ENCODE assay signal across 11 cellular contexts in genomic region chr12:53051881-53052412, GRCh38. TPM values are rescaled to one million over a fixed set of nuclear protein-coding genes. Genes with fewer than 3 reads are reported as not detected.
A peak's percentile ranks its signal among the peaks of the same experiment; 100 is the strongest.
DNase-seq lines count a peak whose midpoint lies in the region; ATAC-seq, FAIRE-seq and TF ChIP-seq lines count a peak whose summit lies in the region.
"Had no signal": no experiment of that assay in that cellular context is flagged by ENCODE, and none has a peak within 500 bp of the region (broad histone marks: within the 10 kb centered on the region; RNA-seq: fewer than 3 reads in every experiment).

No MANE protein-coding gene starts in this region.

- no peak for ATAC-seq in T-helper 17 cell

- DNase-seq in CD4-positive, alpha-beta memory T cell, result peak in 1 of 5 donors; percentile 31
- no peak for DNase-seq in kidney
- no peak for DNase-seq in NCI-H526 (lab: John Stamatoyannopoulos, UW)
- DNase-seq in T-helper 17 cell, result no peak
- DNase-seq in nucleus accumbens (lab: John Stamatoyannopoulos, UW), result no peak
- DNase-seq in HT-29 (ENCODE audit: low spot score), result no peak
- DNase-seq: activated CD4-positive, CD25-positive, alpha-beta regulatory T cell treated with anti-CD3 and anti-CD28 coated beads, Interleukin-2, amount 50 U/mL, for 72 hours; central memory CD4-positive, alpha-beta T cell had no signal

- H3K4me3 ChIP-seq in CD4-positive, alpha-beta memory T cell (ENCODE audit: low read length in 2 of 2), result no peak overlapping the region
- H3K4me3 ChIP-seq in kidney (ENCODE audit: low read length in 2 of 2) (peak overlapping the region; percentile 79 to 84), skin epidermis (peak overlapping the region in 3 of 7 experiments; percentile 37 to 51 (median 49))

- no peak overlapping the region for H3K27ac ChIP-seq in CD4-positive, alpha-beta memory T cell (ENCODE audit: low read depth, low read length)
- H3K27ac ChIP-seq in kidney (ENCODE audit: low read depth in 2 of 2, low read length in 2 of 2) (peak overlapping the region; percentile 99), skin epidermis (peak overlapping the region in 20 of 21 experiments; percentile 49 to 95 (median 88))

- intact Hi-C loops in CD4-positive, alpha-beta memory T cell (cut with micrococcal nuclease), result loop anchor here (5.0 kb wide), 1 partner anchor 45 kb away; the partner anchor contains the start of gene IGFBP6
- intact Hi-C loops in kidney (cut with DNase I), result no loop called here

- TF ChIP-seq CTCF in brain (conservative IDR thresholded peaks at IDR 0.05), result no peak
- no peak for TF ChIP-seq CTCF in kidney (IDR thresholded peaks at IDR 0.05; ENCODE audit: borderline replicate concordance, extremely low read depth, insufficient read depth)

- POLR2A ChIA-PET in CD4-positive, alpha-beta memory T cell (lab: Charles Lee; ENCODE audit: partially characterized antibody), result interaction anchor here (1.1 kb wide), 1 partner anchor 14 kb away, joined by 4 read pairs; no protein-coding TSS in a partner anchor

- CTCF ChIA-PET in CD4-positive, alpha-beta memory T cell (lab: Charles Lee; ENCODE audit: partially characterized antibody), result interaction anchor here (0.7 to 1.3 kb wide), 3 partner anchors 14 to 46 kb away, joined by 3 read pairs; no protein-coding TSS in a partner anchor

- peaks cover 4 to 19% (median 13%) of the 10 kb centered on the region in 4 donors for H3K4me1 Mint-ChIP-seq in CD4-positive, alpha-beta memory T cell
- H3K4me1 Mint-ChIP-seq in brain, result peaks cover 73% of the 10 kb centered on the region
- H3K4me1 Mint-ChIP-seq in T-helper 17 cell, result peaks cover 24% of the 10 kb centered on the region

- H3K4me1 ChIP-seq in CD4-positive, alpha-beta memory T cell (ENCODE audit: insufficient read depth, low read length), result peaks cover 12% of the 10 kb centered on the region
- peaks cover 53 to 68% of the 10 kb centered on the region in 2 donors for H3K4me1 ChIP-seq in kidney (ENCODE audit: control insufficient read depth in 1 of 2, insufficient read depth in 1 of 2, low read depth in 1 of 2, low read length in 2 of 2)

- FAIRE-seq in kidney (lab: Jason Lieb, UNC), result no peak

- no peaks in the 10 kb centered on the region for H3K9me3 Mint-ChIP-seq in CD4-positive, alpha-beta memory T cell
- H3K9me3 Mint-ChIP-seq in brain, result no peaks in the 10 kb centered on the region

- peak overlapping the region; percentile 44 to 97 for H3K9ac ChIP-seq in kidney (ENCODE audit: low read length in 2 of 2)

- peak overlapping the region in 4 of 7 donors; percentile 14 to 66 (median 59) for H3K27ac Mint-ChIP-seq in CD4-positive, alpha-beta memory T cell
- H3K27ac Mint-ChIP-seq in brain (peak overlapping the region in 4 of 5 experiments; percentile 61 to 98 (median 92)), T-helper 17 cell (no peak overlapping the region)

- H3K4me3 Mint-ChIP-seq in CD4-positive, alpha-beta memory T cell, result peak overlapping the region in 3 of 8 donors; percentile 21 to 39 (median 30)
- peak overlapping the region in 4 of 5 experiments; percentile 30 to 92 (median 54) for H3K4me3 Mint-ChIP-seq in brain
- H3K4me3 Mint-ChIP-seq in T-helper 17 cell, result no peak overlapping the region

- no peaks in the 10 kb centered on the region for H3K9me3 ChIP-seq in CD4-positive, alpha-beta memory T cell (ENCODE audit: control insufficient read depth in 1 of 2, low read length in 2 of 2)
- H3K9me3 ChIP-seq in kidney (ENCODE audit: control insufficient read depth in 1 of 2, low read length in 2 of 2) (no peaks in the 10 kb centered on the region), T-helper 17 cell (ENCODE audit: control insufficient read depth, low read length, poor library complexity, severe bottlenecking) (no peaks in the 10 kb centered on the region)

- no peaks in the 10 kb centered on the region for H3K27me3 Mint-ChIP-seq in CD4-positive, alpha-beta memory T cell
- peaks cover 3% of the 10 kb centered on the region for H3K27me3 Mint-ChIP-seq in brain
- no peaks in the 10 kb centered on the region for H3K27me3 Mint-ChIP-seq in T-helper 17 cell

- H3K27me3 ChIP-seq in CD4-positive, alpha-beta memory T cell (ENCODE audit: insufficient read depth, low read length), result no peaks in the 10 kb centered on the region

- no peaks in the 10 kb centered on the region for H3K36me3 ChIP-seq in CD4-positive, alpha-beta memory T cell (ENCODE audit: insufficient read depth, low read length)
- H3K36me3 ChIP-seq in kidney (ENCODE audit: control insufficient read depth in 1 of 2, insufficient read depth in 2 of 2, low read length in 2 of 2), result peaks cover 6 to 18% of the 10 kb centered on the region in 2 donors

- H3K36me3 Mint-ChIP-seq in CD4-positive, alpha-beta memory T cell, result no peaks in the 10 kb centered on the region
- H3K36me3 Mint-ChIP-seq in brain (no peaks in the 10 kb centered on the region), T-helper 17 cell (ENCODE audit: low read depth) (no peaks in the 10 kb centered on the region)

RNA-seq across cellular contexts. Expression of gene TNS2, which starts 2.1 kb away (rescaled TPM):
- total RNA-seq in CD4-positive, alpha-beta memory T cell, result 1 to 10 TPM; 6.3 to 7.2 TPM
- under 1 TPM; 0.27 to 0.45 TPM for polyA plus RNA-seq in CD4-positive, alpha-beta memory T cell
- polyA plus RNA-seq in brain (ENCODE audit: insufficient read depth, low read depth, low replicate concordance) (32.4 TPM), kidney (ENCODE audit: insufficient read depth, low read depth, low replicate concordance) (90.1 TPM)
- total RNA-seq in kidney (179 TPM), T-helper 17 cell (1 to 10 TPM; 1.4 to 3.1 TPM)
- total RNA-seq in HT-29 (2014; rRNA removed; shearing (Covaris generic)), result 57.7 and 71.9 TPM in 2 replicates

RNA-seq across cellular contexts. Expression of gene SPRYD3, which starts 27.2 kb away (rescaled TPM):
- total RNA-seq in CD4-positive, alpha-beta memory T cell, result 10 to 100 TPM; 54.3 to 59.3 TPM
- 10 to 100 TPM; 54.2 to 71.7 TPM for polyA plus RNA-seq in CD4-positive, alpha-beta memory T cell
- polyA plus RNA-seq in brain (ENCODE audit: insufficient read depth, low read depth, low replicate concordance), result 77.1 TPM
- 72.3 TPM for total RNA-seq in kidney
- polyA plus RNA-seq in kidney (ENCODE audit: insufficient read depth, low read depth, low replicate concordance), result 40.0 TPM
- total RNA-seq in T-helper 17 cell, result 10 to 100 TPM; 23.1 to 29.6 TPM
- 27.4 and 29.0 TPM in 2 replicates for total RNA-seq in HT-29 (2014; rRNA removed; shearing (Covaris generic))

RNA-seq across cellular contexts. Expression of gene IGFBP6, which starts 45.5 kb away (rescaled TPM):
- total RNA-seq in CD4-positive, alpha-beta memory T cell, result under 1 TPM in 1 of 2 experiments, not detected in 1; 0.61 TPM
- 1 to 10 TPM in 1 of 2 donors, under 1 TPM in 1; 0.53 to 1.5 TPM for polyA plus RNA-seq in CD4-positive, alpha-beta memory T cell
- polyA plus RNA-seq in brain (ENCODE audit: insufficient read depth, low read depth, low replicate concordance), result 17.3 TPM
- total RNA-seq in kidney, result 203 TPM
- polyA plus RNA-seq in kidney (ENCODE audit: insufficient read depth, low read depth, low replicate concordance), result 57.3 TPM
- total RNA-seq in T-helper 17 cell, result under 1 TPM in 1 of 2 donors, not detected in 1; 0.45 TPM
- total RNA-seq in HT-29 (2014; rRNA removed; shearing (Covaris generic)), result 394 and 417 TPM in 2 replicates

RNA-seq across cellular contexts. Expression of gene EIF4B, which starts 45.7 kb away (rescaled TPM):
- 100 to 1,000 TPM; 730 to 777 TPM for total RNA-seq in CD4-positive, alpha-beta memory T cell
- 100 to 1,000 TPM in 1 of 2 donors, 10 to 100 TPM in 1; 74.2 to 117 TPM for polyA plus RNA-seq in CD4-positive, alpha-beta memory T cell
- polyA plus RNA-seq in brain (ENCODE audit: insufficient read depth, low read depth, low replicate concordance) (216 TPM), kidney (ENCODE audit: insufficient read depth, low read depth, low replicate concordance) (114 TPM)
- total RNA-seq in kidney (417 TPM), T-helper 17 cell (100 to 1,000 TPM; 635 to 667 TPM)
- total RNA-seq in HT-29 (2014; rRNA removed; shearing (Covaris generic)), result 401 and 417 TPM in 2 replicates

RNA-seq across cellular contexts. Expression of gene SOAT2, which starts 51.3 kb away (rescaled TPM):
- under 1 TPM; 0.26 to 0.42 TPM for total RNA-seq in CD4-positive, alpha-beta memory T cell
- polyA plus RNA-seq in CD4-positive, alpha-beta memory T cell, result under 1 TPM; 0.20 to 0.85 TPM
- polyA plus RNA-seq in brain (ENCODE audit: insufficient read depth, low read depth, low replicate concordance) (not detected), kidney (ENCODE audit: insufficient read depth, low read depth, low replicate concordance) (0.26 TPM)
- total RNA-seq in kidney (0.19 TPM), T-helper 17 cell (1 to 10 TPM in 1 of 2 donors, under 1 TPM in 1; 0.83 to 2.5 TPM)
- total RNA-seq in HT-29 (2014; rRNA removed; shearing (Covaris generic)), result 0.15 and 0.23 TPM in 2 replicates
- total RNA-seq: M059J had no signal

Comparison
In these comparisons a context has a peak if more than half of its experiments do, and no peak if none do; other contexts are left out.
1. H3K4me3 ChIP-seq: peak in kidney (2 of 2); none in CD4-positive, alpha-beta memory T cell (0 of 2).
2. RNA of gene IGFBP6, which starts 45.5 kb away (total RNA-seq): 394 to 417 TPM in HT-29 and 203 TPM in kidney (single experiment); 0.61 TPM in CD4-positive, alpha-beta memory T cell and 0.45 TPM in T-helper 17 cell; every median in the first group is over 100 times any median in the second.